15 cellular contexts compared by ENCODE assay signal in genomic region chrX:137423241-137423640, GRCh38.
DNase-seq lines count a peak whose midpoint lies in the region; ATAC-seq and TF ChIP-seq lines count a peak whose summit lies in the region.
"Had no signal": no experiment of that assay in that cellular context is flagged by ENCODE, and none has a peak within 500 bp of the region (broad histone marks: within the 10 kb centered on the region; RNA-seq: fewer than 3 reads in every experiment).

No MANE protein-coding gene starts in this region.

- H3K27me3 Mint-ChIP-seq in GM23338 (ENCODE audit: insufficient read depth, low read depth, poor library complexity) (peaks cover 40% of the 10 kb centered on the region), WTC11 (ENCODE audit: low read depth) (peaks cover 58% of the 10 kb centered on the region), nephron progenitor cell (ENCODE audit: low read depth, poor library complexity) (peaks cover 47% of the 10 kb centered on the region), Calu3 (ENCODE audit: unreplicated experiment) (no peaks in the 10 kb centered on the region)

- H2BK15ac ChIP-seq in mesendoderm (replicated peaks; ENCODE audit: low read depth) = no peak overlapping the region

- no peak overlapping the region for H3K23ac ChIP-seq in mesendoderm (ENCODE audit: low read length)

- no peaks in the 10 kb centered on the region for H3K79me1 ChIP-seq in mesendoderm (ENCODE audit: low read length)

- no peak overlapping the region for H2AFZ ChIP-seq in GM23338

- H3K4ac ChIP-seq in mesendoderm (ENCODE audit: low read depth, low read length) = no peak overlapping the region

- no TSS peak for BruUV-seq in Calu3 (replicated peaks; lab: Mats Ljungman, UMichigan)

- WGBS in mesendoderm (ENCODE audit: extremely low coverage, insufficient coverage, low lambda C conversion rate) = no CpG with 5 or more reads among the region's 3 CpGs

- POLR2A ChIA-PET in WTC11 (lab: Charles Lee) = no interaction called here

- H3K18ac ChIP-seq in mesendoderm (ENCODE audit: low read length) = no peak overlapping the region

- peak overlapping the region; percentile 56 for H3K56ac ChIP-seq in mesendoderm (ENCODE audit: low read length)

- no peaks in the 10 kb centered on the region for H3K79me2 ChIP-seq in GM23338 (replicated peaks; ENCODE audit: insufficient read depth)
- H3K79me2 ChIP-seq in mesendoderm (ENCODE audit: control insufficient read depth, insufficient read depth, low read length) = no peaks in the 10 kb centered on the region

- H3K9ac ChIP-seq in mesendoderm (ENCODE audit: low read length) = no peak overlapping the region

- DNase-seq in GM23338 (ENCODE audit: low spot score) (no peak), WTC11 (ENCODE audit: low spot score) (no peak), mesendoderm (peak; percentile 4), nephron progenitor cell (no peak), Calu3 (no peak)
- no peak for DNase-seq in stimulated activated CD4-positive, alpha-beta T cell treated with anti-CD3 and anti-CD28 coated beads, Interleukin-2, amount 100 ng/mL, for 48 hours
- DNase-seq: C1 segment of cervical spinal cord; CD4-positive, alpha-beta memory T cell; COR-L47; DMS153; DND-41; GDM1; GOT3; HCEC 1CT had no signal

- no peak overlapping the region for H2BK5ac ChIP-seq in mesendoderm (ENCODE audit: low read length)

- H3K27ac ChIP-seq in GM23338 (ENCODE audit: low read depth) (no peak overlapping the region), mesendoderm (ENCODE audit: low read depth, low read length) (no peak overlapping the region)

- H3K9me2 ChIP-seq in GM23338 (ENCODE audit: insufficient read depth) = no peaks in the 10 kb centered on the region

- H4K20me1 ChIP-seq in GM23338 (replicated peaks; ENCODE audit: insufficient read depth) = no peaks in the 10 kb centered on the region

- H3K4me1 Mint-ChIP-seq in GM23338 (peaks cover 23% of the 10 kb centered on the region), WTC11 (peaks cover 36% of the 10 kb centered on the region), nephron progenitor cell (peaks cover 40% of the 10 kb centered on the region), Calu3 (ENCODE audit: low read depth, unreplicated experiment) (no peaks in the 10 kb centered on the region)

- H3K4me3 Mint-ChIP-seq in GM23338 (peak overlapping the region; percentile 34; the same call in 1 of the 3 replicates), WTC11 (peak overlapping the region; percentile 6; the same call in 1 of the 2 replicates), nephron progenitor cell (no peak overlapping the region), Calu3 (ENCODE audit: low read depth, unreplicated experiment) (no peak overlapping the region)
- H3K4me3 Mint-ChIP-seq: CD4-positive, alpha-beta memory T cell had no signal

- H3K9me3 Mint-ChIP-seq in GM23338 (no peaks in the 10 kb centered on the region; the same call in 2 of the 3 replicates), WTC11 (no peaks in the 10 kb centered on the region), nephron progenitor cell (peaks cover 25% of the 10 kb centered on the region), Calu3 (ENCODE audit: low read depth, unreplicated experiment) (peaks cover 4% of the 10 kb centered on the region)

- H3K36me3 ChIP-seq in GM23338 (ENCODE audit: insufficient read depth) (no peaks in the 10 kb centered on the region), mesendoderm (ENCODE audit: control insufficient read depth, insufficient read depth, low read length) (no peaks in the 10 kb centered on the region)

- H3K4me3 ChIP-seq in GM23338 = no peak overlapping the region
- no peak overlapping the region for H3K4me3 ChIP-seq in mesendoderm (ENCODE audit: low read length)
- H3K4me3 ChIP-seq: GM12878 had no signal

- H3F3A ChIP-seq in GM23338 (replicated peaks; ENCODE audit: low read depth) = 0 out of 2 replicates have a peak, but pooled peaks cover 3% of the 10 kb centered on the region

- peaks cover 65% of the 10 kb centered on the region for H3K27me3 ChIP-seq in GM23338 (ENCODE audit: insufficient read depth)
- H3K27me3 ChIP-seq in mesendoderm (ENCODE audit: insufficient read depth, low read length, poor library complexity) = no peaks in the 10 kb centered on the region

- no peak for ATAC-seq in GM23338
- ATAC-seq in WTC11 = no peak
- ATAC-seq: GM12878 had no signal

- CTCF ChIA-PET in WTC11 (lab: Charles Lee) (no interaction called here), Calu3 (lab: Charles Lee) (no interaction called here)

- H4K8ac ChIP-seq in mesendoderm (ENCODE audit: low read depth, low read length) = no peak overlapping the region

- TF ChIP-seq CTCF in GM23338 (conservative IDR thresholded peaks at IDR 0.05; ENCODE audit: low read depth in 2 of 2) (no peak), WTC11 (IDR thresholded peaks at IDR 0.05) (no peak), nephron progenitor cell (IDR thresholded peaks at IDR 0.05) (no peak), Calu3 (IDR thresholded peaks at IDR 0.05; ENCODE audit: unreplicated experiment) (no peak)

- H3K27ac Mint-ChIP-seq in GM23338 (no peak overlapping the region), WTC11 (no peak overlapping the region), nephron progenitor cell (no peak overlapping the region), Calu3 (ENCODE audit: unreplicated experiment) (no peak overlapping the region)
- H3K27ac Mint-ChIP-seq: CD4-positive, alpha-beta memory T cell had no signal

- H4K5ac ChIP-seq in mesendoderm (ENCODE audit: low read length) = no peak overlapping the region

- no peak overlapping the region for H2AK5ac ChIP-seq in mesendoderm (ENCODE audit: low read length)

- H3K4me1 ChIP-seq in GM23338 (ENCODE audit: insufficient read depth) = peaks cover 18% of the 10 kb centered on the region; the same call in 1 of the 2 replicates
- H3K4me1 ChIP-seq in mesendoderm (ENCODE audit: control insufficient read depth, low read depth, low read length) = no peaks in the 10 kb centered on the region

- intact Hi-C loops in Calu3 (cut with micrococcal nuclease; ENCODE audit: unreplicated experiment) = no loop called here

- H2BK120ac ChIP-seq in mesendoderm (ENCODE audit: low read depth, low read length) = no peak overlapping the region

- H3K36me3 Mint-ChIP-seq in GM23338 (ENCODE audit: low read depth) = no peaks in the 10 kb centered on the region
- no peaks in the 10 kb centered on the region for H3K36me3 Mint-ChIP-seq in WTC11
- no peaks in the 10 kb centered on the region for H3K36me3 Mint-ChIP-seq in nephron progenitor cell (ENCODE audit: low read depth)
- no peaks in the 10 kb centered on the region for H3K36me3 Mint-ChIP-seq in Calu3 (ENCODE audit: insufficient read depth, unreplicated experiment)
- H3K36me3 Mint-ChIP-seq: CD4-positive, alpha-beta memory T cell had no signal

- peak overlapping the region; percentile 81; the same call in 1 of the 2 replicates for H3K4me2 ChIP-seq in GM23338
- H3K4me2 ChIP-seq in mesendoderm (ENCODE audit: low read length) = no peak overlapping the region

TF ChIP-seq in GM23338, 12 proteins besides CTCF, POLR2A, EP300 and RAD21 (continues in another document):
- no peak for TF ChIP-seq EZH2phosphoT487 (IDR thresholded peaks at IDR 0.05; ENCODE audit: unreplicated experiment)

TF ChIP-seq in WTC11, 78 proteins besides CTCF, POLR2A, EP300 and RAD21:
- no peak for TF ChIP-seq ELF4 (CRISPR knock-in tag; IDR thresholded peaks at IDR 0.05; ENCODE audit: low read depth)
- no peak for TF ChIP-seq JUN (CRISPR knock-in tag; IDR thresholded peaks at IDR 0.05)
- TF ChIP-seq SOX15 (CRISPR knock-in tag; IDR thresholded peaks at IDR 0.05) = no peak
- no peak for TF ChIP-seq E2F4 (CRISPR knock-in tag; IDR thresholded peaks at IDR 0.05; ENCODE audit: borderline replicate concordance, low read depth)

Comparison
In these comparisons a context has a peak if more than half of its experiments do, and no peak if none do; other contexts are left out.
1. H3K4me3 Mint-ChIP-seq: peak in GM23338 (single experiment) and WTC11 (single experiment); none in nephron progenitor cell (single experiment) and Calu3 (single experiment).